25 cellular contexts compared by ENCODE assay signal in genomic region chr3:111720681-111721380, GRCh38.
"Had no signal": no experiment of that assay in that cellular context is flagged by ENCODE, and none has a peak within 500 bp of the region (broad histone marks: within the 10 kb centered on the region; RNA-seq: fewer than 3 reads in every experiment).

No MANE protein-coding gene starts in this region.

- H3K27ac Mint-ChIP-seq: activated CD8-positive, alpha-beta memory T cell treated with anti-CD3 and anti-CD28 coated beads, Interleukin-2, amount 10 ng/mL, durations not matched to agents 7 days and 5 days; activated CD8-positive, alpha-beta T cell treated with anti-CD3 and anti-CD28 coated beads, Interleukin-2, amount 10 ng/mL, durations not matched to agents 7 days and 5 days; activated naive CD4-positive, alpha-beta T cell treated with anti-CD3 and anti-CD28 coated beads for 36 hours; effector memory CD8-positive, alpha-beta T cell; progenitor cell of endocrine pancreas; T-helper 1 cell treated with Interleukin-12 subunit alpha and Interleukin-12 subunit beta and Interleukin-4 antibody, amounts not matched to agents 30 μg/mL and 1 μg/mL, for 36 hours; WTC11 had no signal

- H3K27me3 Mint-ChIP-seq: activated CD8-positive, alpha-beta memory T cell treated with anti-CD3 and anti-CD28 coated beads, Interleukin-2, amount 10 ng/mL, durations not matched to agents 7 days and 5 days; effector memory CD8-positive, alpha-beta T cell; progenitor cell of endocrine pancreas had no signal

- H3K27ac ChIP-seq: brain microvascular endothelial cell, ovary had no signal

- H3K4me3 ChIP-seq: gastroesophageal sphincter, mucosa of descending colon, ovary, tibial nerve had no signal

- H3K36me3 ChIP-seq: brain microvascular endothelial cell, gastroesophageal sphincter, ovary, tibial nerve had no signal

- H3K9me3 ChIP-seq: gastroesophageal sphincter, mucosa of descending colon, ovary, tibial nerve had no signal

- ATAC-seq: activated CD8-positive, alpha-beta memory T cell treated with anti-CD3 and anti-CD28 coated beads, Interleukin-2, amount 10 ng/mL, durations not matched to agents 7 days and 5 days; activated CD8-positive, alpha-beta T cell treated with anti-CD3 and anti-CD28 coated beads, Interleukin-2, amount 10 ng/mL, durations not matched to agents 7 days and 5 days; activated T-cell treated with anti-CD3 and anti-CD28 coated beads, Interleukin-2, amount 50 U/mL, for 72 hours; effector memory CD8-positive, alpha-beta T cell; gastroesophageal sphincter; mucosa of descending colon; WTC11 had no signal

- DNase-seq: activated CD4-positive, alpha-beta T cell treated with anti-CD3 and anti-CD28 coated beads for 1 hour; activated CD8-positive, alpha-beta memory T cell treated with anti-CD3 and anti-CD28 coated beads, Interleukin-2, amount 10 ng/mL, durations not matched to agents 7 days and 5 days; activated CD8-positive, alpha-beta T cell treated with anti-CD3 and anti-CD28 coated beads, Interleukin-2, amount 10 ng/mL, durations not matched to agents 7 days and 5 days; activated effector memory CD4-positive, alpha-beta T cell treated with anti-CD3 and anti-CD28 coated beads, Interleukin-2, amount 50 U/mL, for 16 hours; activated naive CD4-positive, alpha-beta T cell treated with anti-CD3 and anti-CD28 coated beads for 36 hours; activated T-cell treated with anti-CD3 and anti-CD28 coated beads, Interleukin-2, amount 50 U/mL, for 72 hours; amniotic stem cell; brain microvascular endothelial cell; cortex of kidney; effector memory CD8-positive, alpha-beta T cell; erythroblast; hippocampal formation; immature natural killer cell; kidney; mucosa of descending colon; ovary; stimulated activated CD4-positive, alpha-beta T cell treated with anti-CD3 and anti-CD28 coated beads, Interleukin-2, amount 100 ng/mL, for 48 hours; stimulated activated naive CD4-positive, alpha-beta T cell treated with Interleukin-2 at 50 U/mL for 16 hours; SW 1271; T1000 had no signal

- H3K9me3 Mint-ChIP-seq: activated naive CD4-positive, alpha-beta T cell treated with anti-CD3 and anti-CD28 coated beads for 36 hours; activated T-cell treated with anti-CD3 and anti-CD28 coated beads, Interleukin-2, amount 50 U/mL, for 72 hours; effector memory CD8-positive, alpha-beta T cell; immature natural killer cell; T-helper 1 cell treated with Interleukin-12 subunit alpha and Interleukin-12 subunit beta and Interleukin-4 antibody, amounts not matched to agents 30 μg/mL and 1 μg/mL, for 36 hours; WTC11 had no signal

- H3K4me3 Mint-ChIP-seq: activated CD8-positive, alpha-beta memory T cell treated with anti-CD3 and anti-CD28 coated beads, Interleukin-2, amount 10 ng/mL, durations not matched to agents 7 days and 5 days; activated CD8-positive, alpha-beta T cell treated with anti-CD3 and anti-CD28 coated beads, Interleukin-2, amount 10 ng/mL, durations not matched to agents 7 days and 5 days; activated naive CD4-positive, alpha-beta T cell treated with anti-CD3 and anti-CD28 coated beads for 36 hours; activated T-cell treated with anti-CD3 and anti-CD28 coated beads, Interleukin-2, amount 50 U/mL, for 72 hours; effector memory CD8-positive, alpha-beta T cell; immature natural killer cell; T-helper 1 cell treated with Interleukin-12 subunit alpha and Interleukin-12 subunit beta and Interleukin-4 antibody, amounts not matched to agents 30 μg/mL and 1 μg/mL, for 36 hours; WTC11 had no signal

- H3K27me3 ChIP-seq: brain microvascular endothelial cell, gastroesophageal sphincter, ovary, tibial nerve had no signal

- H3K36me3 Mint-ChIP-seq: WTC11 had no signal
